In genomic region chr3:65013053-65013452, GRCh38 we compare ENCODE assay signal across 7 cellular contexts.
"Had no signal": no experiment of that assay in that cellular context is flagged by ENCODE, and none has a peak within 500 bp of the region (broad histone marks: within the 10 kb centered on the region; RNA-seq: fewer than 3 reads in every experiment).

No MANE protein-coding gene starts in this region.

- DNase-seq: GM23248, GOT3, H7, HCEC 1CT, IMR-90, KBM-7 had no signal

- H3K4me3 ChIP-seq: GM23248 had no signal

- H3K9ac ChIP-seq: GM23248 had no signal

- FAIRE-seq: HTR-8/SVneo had no signal

- H3K27ac ChIP-seq: GM23248 had no signal

- H2AFZ ChIP-seq: GM23248 had no signal
